8 cellular contexts compared by ENCODE assay signal in the genomic region with DNA sequence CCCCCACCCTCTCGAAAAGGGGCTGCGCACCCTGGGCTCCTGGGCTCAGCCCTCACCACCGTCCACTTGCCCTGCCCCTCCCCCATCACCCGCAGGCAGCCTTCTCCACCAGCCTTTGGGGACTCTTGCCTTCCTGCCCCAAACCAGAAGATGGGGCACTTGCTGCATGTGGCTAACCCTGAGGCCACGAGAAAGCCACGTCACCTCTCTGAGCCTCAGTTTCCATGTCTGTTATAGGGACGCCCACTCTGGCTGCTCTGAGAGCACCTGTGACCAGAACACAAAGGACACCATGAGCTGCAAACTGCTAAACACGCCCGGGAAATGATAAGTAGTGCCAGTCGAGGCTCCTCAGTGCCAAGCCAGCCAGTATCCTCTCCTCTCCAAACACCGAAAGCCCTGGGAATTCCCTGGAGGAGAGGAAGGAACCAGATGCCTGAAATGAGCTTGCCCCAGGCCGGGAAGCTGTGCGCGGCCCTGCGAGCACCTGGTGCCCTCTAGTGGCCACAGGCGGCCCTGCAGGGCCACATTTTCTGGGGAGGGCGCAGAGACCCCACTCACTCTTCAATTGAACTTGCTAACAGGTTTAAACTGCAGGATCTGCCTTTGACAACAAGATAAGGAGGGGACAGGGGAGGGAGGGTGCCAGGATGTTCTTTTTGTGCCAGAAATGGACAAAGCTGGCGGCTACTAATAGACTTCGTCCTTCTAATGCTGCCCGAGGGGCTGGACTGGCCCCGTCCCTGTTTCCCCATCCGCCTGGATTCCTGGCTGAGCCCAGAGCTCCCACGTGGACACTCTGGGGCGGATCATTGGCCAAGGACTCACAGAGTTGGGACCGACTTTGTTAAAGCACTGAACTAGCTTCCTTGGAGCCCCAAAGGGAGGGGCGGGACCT. TPM values are rescaled to one million over a fixed set of nuclear protein-coding genes. Genes with fewer than 3 reads are reported as not detected.
DNase-seq lines count a peak whose midpoint lies in the region; ATAC-seq, FAIRE-seq and TF ChIP-seq lines count a peak whose summit lies in the region.

No MANE protein-coding gene starts in this region.

- H3K27me3 ChIP-seq in cardiac muscle cell = no peaks in the 10 kb centered on the region

- H3K36me3 ChIP-seq in ES-I3 (ENCODE audit: insufficient read depth, low read length) (no peaks in the 10 kb centered on the region), cardiac muscle cell (no peaks in the 10 kb centered on the region)

- ATAC-seq in HG02798 (IDR thresholded peaks at IDR 0.05; ENCODE audit: poor library complexity, unreplicated experiment) (peak; percentile 47), HG03045 (IDR thresholded peaks at IDR 0.05; ENCODE audit: unreplicated experiment) (no peak)

- H3K27ac ChIP-seq in cardiac muscle cell = no peak overlapping the region

- H3K4me3 ChIP-seq in cardiac muscle cell = peak overlapping the region; percentile 10

- DNase-seq in RCC 7860 (ENCODE audit: low spot score) (peak; percentile 44), cardiac muscle cell (ENCODE audit: low read depth in 1 of 2, low spot score in 1 of 2) (peak; percentile 67 to 70), pons (ENCODE audit: low spot score) (peak; percentile 29), SKM-1 (lab: John Stamatoyannopoulos, UW; ENCODE audit: unreplicated experiment) (no peak)
- DNase-seq in activated naive CD4-positive, alpha-beta T cell treated with anti-CD3 and anti-CD28 coated beads, Interleukin-2, amount 50 U/mL, for 16 hours = peak; percentile 28

- H3K9ac ChIP-seq in ES-I3 (ENCODE audit: low read depth, low read length) = peak overlapping the region; percentile 55

- no peaks in the 10 kb centered on the region; the same call in 1 of the 2 replicates for H3K4me1 ChIP-seq in ES-I3 (ENCODE audit: insufficient read depth, low read length)
- no peaks in the 10 kb centered on the region for H3K4me1 ChIP-seq in cardiac muscle cell (ENCODE audit: low read depth)

- H3K9me3 ChIP-seq in ES-I3 (ENCODE audit: control insufficient read depth, insufficient read depth, low read length) (no peaks in the 10 kb centered on the region), cardiac muscle cell (ENCODE audit: low read depth) (no peaks in the 10 kb centered on the region)

- no peak for FAIRE-seq in RCC 7860 (lab: Jason Lieb, UNC)

- TF ChIP-seq CTCF in cardiac muscle cell (IDR thresholded peaks at IDR 0.05; ENCODE audit: low read depth, low read length) = peak; percentile 100

RNA-seq across cellular contexts. Expression of a gene that starts 10.2 kb away (rescaled TPM):
- total RNA-seq in cardiac muscle cell = not detected in 2 replicates
- polyA plus RNA-seq in cardiac muscle cell = not detected in 2 replicates

RNA-seq across cellular contexts. Expression of a gene that starts 23.1 kb away (rescaled TPM):
- total RNA-seq in cardiac muscle cell = not detected in 2 replicates
- not detected in 2 replicates for polyA plus RNA-seq in cardiac muscle cell

RNA-seq across cellular contexts. Expression of a gene that starts 33.6 kb away (rescaled TPM):
- not detected in 2 replicates for total RNA-seq in cardiac muscle cell
- not detected in 2 replicates for polyA plus RNA-seq in cardiac muscle cell
